ENCODE assay signal across 15 cellular contexts in genomic region chr6:147522597-147522996, GRCh38. TPM values are rescaled to one million over a fixed set of nuclear protein-coding genes. Genes with fewer than 3 reads are reported as not detected.
A peak's percentile ranks its signal among the peaks of the same experiment; 100 is the strongest.
DNase-seq lines count a peak whose midpoint lies in the region; ATAC-seq and TF ChIP-seq lines count a peak whose summit lies in the region.
"Had no signal": no experiment of that assay in that cellular context is flagged by ENCODE, and none has a peak within 500 bp of the region (broad histone marks: within the 10 kb centered on the region; RNA-seq: fewer than 3 reads in every experiment).

No MANE protein-coding gene starts in this region.

- CTCF ChIA-PET in mammary epithelial cell (lab: Charles Lee; ENCODE audit: low non-redundant PET), result no interaction called here

- H3K79me2 ChIP-seq in mammary epithelial cell (ENCODE audit: insufficient read depth, low read length), result no peaks in the 10 kb centered on the region

- ATAC-seq in GM18498 (IDR thresholded peaks at IDR 0.05; ENCODE audit: unreplicated experiment) (peak; percentile 87), GM18870 (IDR thresholded peaks at IDR 0.05; ENCODE audit: unreplicated experiment) (peak; percentile 74), HG03439 (IDR thresholded peaks at IDR 0.05; ENCODE audit: unreplicated experiment) (peak; percentile 83)

- H3K27ac ChIP-seq in mammary epithelial cell (ENCODE audit: insufficient read depth, low read depth, low read length), result no peak overlapping the region
- no peak overlapping the region for H3K27ac ChIP-seq in colonic mucosa
- H3K27ac ChIP-seq: BLaER1 treated with 17β-estradiol and CSF1 and Interleukin-3, amounts not matched to agents 10 nM and 100 nM had no signal

- H4K20me1 ChIP-seq in mammary epithelial cell (ENCODE audit: insufficient read depth, low read length), result no peaks in the 10 kb centered on the region
- H4K20me1 ChIP-seq: BLaER1 treated with 17β-estradiol and CSF1 and Interleukin-3, amounts not matched to agents 10 nM and 100 nM had no signal

- H3K9me3 ChIP-seq in mammary epithelial cell (replicated peaks; ENCODE audit: insufficient read depth, low read length) (no peaks in the 10 kb centered on the region), colonic mucosa (no peaks in the 10 kb centered on the region)
- H3K9me3 ChIP-seq: BLaER1 treated with 17β-estradiol and CSF1 and Interleukin-3, amounts not matched to agents 10 nM and 100 nM had no signal

- 63% methylated on average over 1 of the region's 1 CpG for WGBS in mammary epithelial cell (ENCODE audit: low coverage, missing lambda C conversion rate)

- no peak overlapping the region for H3K4me2 ChIP-seq in mammary epithelial cell (ENCODE audit: insufficient read depth, low read depth, low read length)
- H3K4me2 ChIP-seq: BLaER1 treated with 17β-estradiol and CSF1 and Interleukin-3, amounts not matched to agents 10 nM and 100 nM had no signal

- intact Hi-C loops in mammary epithelial cell (cut with micrococcal nuclease) (no loop called here), colonic mucosa (cut with DNase I) (no loop called here)

- H3K36me3 ChIP-seq in mammary epithelial cell (ENCODE audit: insufficient read depth, low read length), result peaks cover 2% of the 10 kb centered on the region
- no peaks in the 10 kb centered on the region for H3K36me3 ChIP-seq in colonic mucosa
- H3K36me3 ChIP-seq: BLaER1 treated with 17β-estradiol and CSF1 and Interleukin-3, amounts not matched to agents 10 nM and 100 nM had no signal

- in situ Hi-C loops in mammary epithelial cell (cut with MboI; ENCODE audit: low sequenced_read_pairs in 2 of 2), result loop anchor here in 1 of 2 donors (25.0 kb wide), 2 partner anchors 440 to 940 kb away; no protein-coding TSS in a partner anchor

- peaks cover 7% of the 10 kb centered on the region for H3K27me3 ChIP-seq in mammary epithelial cell (ENCODE audit: insufficient read depth, low read length)
- no peaks in the 10 kb centered on the region for H3K27me3 ChIP-seq in colonic mucosa

- DNase-seq in mammary epithelial cell, result peak; percentile 16
- DNase-seq in anterior cingulate cortex (lab: John Stamatoyannopoulos, UW), result no peak
- no peak for DNase-seq in colonic mucosa
- DNase-seq in stimulated activated naive CD4-positive, alpha-beta T cell treated with Interleukin-2 at 50 U/mL for 16 hours (lab: John Stamatoyannopoulos, UW), result no peak
- DNase-seq: CD8-positive, alpha-beta memory T cell; H7; HFFc6; NCI-H1694 treated with DMSO at 0.1 percent for 48 hours; OCI-M1; Right ventricle myocardium superior; SW 1271 had no signal

- H3K9ac ChIP-seq in mammary epithelial cell (ENCODE audit: insufficient read depth, low read length) (no peak overlapping the region), colonic mucosa (ENCODE audit: low read depth in 2 of 2, low read length in 2 of 2) (no peak overlapping the region)
- H3K9ac ChIP-seq: BLaER1 treated with 17β-estradiol and CSF1 and Interleukin-3, amounts not matched to agents 10 nM and 100 nM had no signal

- TF ChIP-seq CTCF in mammary epithelial cell (conservative IDR thresholded peaks at IDR 0.05 in 1 of 2, IDR thresholded peaks at IDR 0.05 in 1 of 2; ENCODE audit: extremely low read depth in 1 of 2, insufficient read depth in 1 of 2, low read depth in 1 of 2, low read length in 2 of 2) (no peak), colonic mucosa (IDR thresholded peaks at IDR 0.05) (no peak)

- BruUV-seq in mammary epithelial cell (replicated peaks; lab: Mats Ljungman, UMichigan), result no TSS peak

- H3K4me3 ChIP-seq in mammary epithelial cell (replicated peaks in 1 of 3; ENCODE audit: insufficient read depth in 1 of 3, low read depth in 2 of 3, low read length in 3 of 3) (no peak overlapping the region), colonic mucosa (no peak overlapping the region)
- H3K4me3 ChIP-seq: BLaER1 treated with 17β-estradiol and CSF1 and Interleukin-3, amounts not matched to agents 10 nM and 100 nM had no signal

- no peak overlapping the region for H2AFZ ChIP-seq in mammary epithelial cell (ENCODE audit: low read depth, low read length)

- H3K4me1 ChIP-seq in mammary epithelial cell (ENCODE audit: insufficient read depth, low read length), result no peaks in the 10 kb centered on the region
- no peaks in the 10 kb centered on the region for H3K4me1 ChIP-seq in colonic mucosa
- H3K4me1 ChIP-seq: BLaER1 treated with 17β-estradiol and CSF1 and Interleukin-3, amounts not matched to agents 10 nM and 100 nM had no signal

- dilution Hi-C loops in mammary epithelial cell (cut with HindIII; ENCODE audit: low sequenced_read_pairs), result loop anchor here (25.0 kb wide), 1 partner anchor 640 kb away; no protein-coding TSS in a partner anchor

RNA-seq across cellular contexts. Expression of gene SAMD5, which starts 14.1 kb away (rescaled TPM):
- total RNA-seq in mammary epithelial cell, result 1 to 10 TPM; 2.5 to 2.9 TPM
- polyA plus RNA-seq in mammary epithelial cell, result 0.87 TPM
- polyA minus RNA-seq in mammary epithelial cell, result 0.10 TPM
- total RNA-seq in colonic mucosa, result 10 to 100 TPM; 11.8 to 13.8 TPM
- total RNA-seq: HFFc6 had no signal
- polyA plus RNA-seq: CD8-positive, alpha-beta memory T cell had no signal
